ENCODE assay signal across 21 cellular contexts in genomic region chr5:77758141-77758938, GRCh38. TPM values are rescaled to one million over a fixed set of nuclear protein-coding genes. Genes with fewer than 3 reads are reported as not detected.
A peak's percentile ranks its signal among the peaks of the same experiment; 100 is the strongest.
DNase-seq lines count a peak whose midpoint lies in the region; ATAC-seq, FAIRE-seq and TF ChIP-seq lines count a peak whose summit lies in the region.
"Had no signal": no experiment of that assay in that cellular context is flagged by ENCODE, and none has a peak within 500 bp of the region (broad histone marks: within the 10 kb centered on the region; RNA-seq: fewer than 3 reads in every experiment).

No MANE protein-coding gene starts in this region.

- H4K20me1 ChIP-seq in mammary epithelial cell (ENCODE audit: insufficient read depth, low read length) (peaks cover 2% of the 10 kb centered on the region), GM23248 (ENCODE audit: insufficient read depth) (no peaks in the 10 kb centered on the region; the same call in 1 of the 2 replicates)

- no peak overlapping the region for H2AFZ ChIP-seq in mammary epithelial cell (ENCODE audit: low read depth, low read length)
- H2AFZ ChIP-seq in GM23248 = no peak overlapping the region

- H3K9ac ChIP-seq in mammary epithelial cell (ENCODE audit: insufficient read depth, low read length) = no peak overlapping the region
- no peak overlapping the region for H3K9ac ChIP-seq in GM23248

- H3K9me3 ChIP-seq in Caco-2 (no peaks in the 10 kb centered on the region), mammary epithelial cell (replicated peaks; ENCODE audit: insufficient read depth, low read length) (no peaks in the 10 kb centered on the region), GM23248 (ENCODE audit: low read depth) (no peaks in the 10 kb centered on the region)

- H3K9me2 ChIP-seq in GM23248 (ENCODE audit: insufficient read depth) = no peaks in the 10 kb centered on the region

- peak; percentile 78 for ATAC-seq in left lobe of liver
- ATAC-seq in HG03135 (IDR thresholded peaks at IDR 0.05; ENCODE audit: unreplicated experiment) = no peak
- ATAC-seq: K562 had no signal

- 0 out of 2 replicates have a peak, but pooled peaks cover 5% of the 10 kb centered on the region for H3F3A ChIP-seq in GM23248 (ENCODE audit: insufficient read depth)

- H3K27ac ChIP-seq in mammary epithelial cell (ENCODE audit: insufficient read depth, low read depth, low read length) (no peak overlapping the region), GM23248 (no peak overlapping the region)
- H3K27ac ChIP-seq: C4-2B had no signal

- POLR2A ChIA-PET in Caco-2 (lab: Charles Lee) = no interaction called here

- H3K36me3 Mint-ChIP-seq in Caco-2 (ENCODE audit: insufficient read depth, unreplicated experiment) = peaks cover 55% of the 10 kb centered on the region
- H3K36me3 Mint-ChIP-seq in neural crest cell (ENCODE audit: low read depth) = peaks cover 56% of the 10 kb centered on the region

- H3K4me3 ChIP-seq in Caco-2 (ENCODE audit: low read depth, low read length) (no peak overlapping the region), mammary epithelial cell (replicated peaks in 1 of 3; ENCODE audit: insufficient read depth in 1 of 3, low read depth in 2 of 3, low read length in 3 of 3) (no peak overlapping the region), GM23248 (no peak overlapping the region)
- H3K4me3 ChIP-seq: K562 had no signal

- H3K27me3 ChIP-seq in Caco-2 (replicated peaks; ENCODE audit: control insufficient read depth, insufficient read depth, low read length) = no peaks in the 10 kb centered on the region
- no peaks in the 10 kb centered on the region for H3K27me3 ChIP-seq in mammary epithelial cell (ENCODE audit: insufficient read depth, low read length)
- H3K27me3 ChIP-seq in GM23248 (replicated peaks; ENCODE audit: insufficient read depth) = no peaks in the 10 kb centered on the region

- CTCF ChIA-PET in Caco-2 (lab: Charles Lee) = no interaction called here
- CTCF ChIA-PET in mammary epithelial cell (lab: Charles Lee; ENCODE audit: low non-redundant PET) = no interaction called here

- FAIRE-seq in D721Med (lab: Jason Lieb, UNC) = no peak
- FAIRE-seq: K562 had no signal

- DNase-seq in Caco-2 = no peak
- DNase-seq in mammary epithelial cell = no peak
- DNase-seq in left lobe of liver (ENCODE audit: low spot score) = peak; percentile 65
- no peak for DNase-seq in neural crest cell (ENCODE audit: low read depth, low spot score)
- no peak for DNase-seq in GM23248
- no peak for DNase-seq in D721Med (ENCODE audit: insufficient read length, low spot score)
- DNase-seq in stimulated activated CD4-positive, alpha-beta T cell treated with anti-CD3 and anti-CD28 coated beads, Interleukin-12 subunit alpha, Interleukin-12 subunit beta, amount 100 ng/mL, for 4 hours = no peak
- DNase-seq: AML-193, EL, GF-D8, H7, MM.1S, NCI-H1048, NCI-H1417 treated with DMSO at 0.1 percent for 48 hours, NCI-H187, NCI-H446, NCI-H526 treated with DMSO at 0.1 percent for 48 hours, SHP77 had no signal

- dilution Hi-C loops in mammary epithelial cell (cut with HindIII; ENCODE audit: low sequenced_read_pairs) = no loop called here

- H3K4me3 Mint-ChIP-seq in Caco-2 (ENCODE audit: unreplicated experiment) = no peak overlapping the region
- H3K4me3 Mint-ChIP-seq in neural crest cell = no peak overlapping the region

- H3K27me3 Mint-ChIP-seq in Caco-2 (ENCODE audit: insufficient read depth, unreplicated experiment) (no peaks in the 10 kb centered on the region), neural crest cell (ENCODE audit: low read depth) (no peaks in the 10 kb centered on the region)

- BruUV-seq in Caco-2 (replicated peaks; lab: Mats Ljungman, UMichigan) = no TSS peak
- no TSS peak for BruUV-seq in mammary epithelial cell (replicated peaks; lab: Mats Ljungman, UMichigan)

- peaks cover 20% of the 10 kb centered on the region for H3K4me1 ChIP-seq in Caco-2
- H3K4me1 ChIP-seq in mammary epithelial cell (ENCODE audit: insufficient read depth, low read length) = peaks cover 10% of the 10 kb centered on the region
- H3K4me1 ChIP-seq in GM23248 (ENCODE audit: insufficient read depth) = no peaks in the 10 kb centered on the region

- H3K27ac Mint-ChIP-seq in Caco-2 (ENCODE audit: unreplicated experiment) (peak overlapping the region; percentile 1), neural crest cell (ENCODE audit: unreplicated experiment) (peak overlapping the region; percentile 10)

- no peak for TF ChIP-seq CTCF in Caco-2 (IDR thresholded peaks at IDR 0.05; ENCODE audit: insufficient read depth in 1 of 2, low read depth in 1 of 2, low read length in 1 of 2, severe bottlenecking in 1 of 2, unreplicated experiment in 1 of 2)
- TF ChIP-seq CTCF in mammary epithelial cell (conservative IDR thresholded peaks at IDR 0.05 in 1 of 2, IDR thresholded peaks at IDR 0.05 in 1 of 2; ENCODE audit: extremely low read depth in 1 of 2, insufficient read depth in 1 of 2, low read depth in 1 of 2, low read length in 2 of 2) = no peak
- no peak for TF ChIP-seq CTCF in neural crest cell (conservative IDR thresholded peaks at IDR 0.05)
- TF ChIP-seq CTCF in D721Med (IDR thresholded peaks at IDR 0.05; ENCODE audit: insufficient read depth, missing control alignments) = no peak

- peaks cover 84% of the 10 kb centered on the region for H3K79me2 ChIP-seq in mammary epithelial cell (ENCODE audit: insufficient read depth, low read length)
- H3K79me2 ChIP-seq in GM23248 (ENCODE audit: insufficient read depth) = peaks cover 98% of the 10 kb centered on the region

- in situ Hi-C loops in mammary epithelial cell (cut with MboI; ENCODE audit: low sequenced_read_pairs in 2 of 2) (no loop called here), GM23248 (cut with MboI) (no loop called here)

- H3K36me3 ChIP-seq in Caco-2 (ENCODE audit: control insufficient read depth, insufficient read depth, low read length) (0 out of 2 replicates have a peak, but pooled peaks cover under 1% of the 10 kb centered on the region), mammary epithelial cell (ENCODE audit: insufficient read depth, low read length) (no peaks in the 10 kb centered on the region), GM23248 (ENCODE audit: low read depth) (0 out of 2 replicates have a peak, but pooled peaks cover 6% of the 10 kb centered on the region)

- H3K4me1 Mint-ChIP-seq in Caco-2 (ENCODE audit: low read depth, unreplicated experiment) (peaks cover 10% of the 10 kb centered on the region), neural crest cell (peaks cover 3% of the 10 kb centered on the region)

- peak overlapping the region; percentile 61 for H3K4me2 ChIP-seq in mammary epithelial cell (ENCODE audit: insufficient read depth, low read depth, low read length)
- H3K4me2 ChIP-seq in GM23248 (ENCODE audit: unreplicated experiment) = no peak overlapping the region

- no peaks in the 10 kb centered on the region for H3K9me3 Mint-ChIP-seq in Caco-2 (ENCODE audit: unreplicated experiment)
- peaks cover 11% of the 10 kb centered on the region for H3K9me3 Mint-ChIP-seq in neural crest cell

- WGBS in mammary epithelial cell (ENCODE audit: low coverage, missing lambda C conversion rate) = 27% methylated on average over 10 of the region's 10 CpGs
- WGBS in GM23248 (ENCODE audit: low coverage in 1 of 2, low lambda C conversion rate in 2 of 2, missing lambda C conversion rate in 2 of 2), 2 experiments = 66 to 67% methylated on average over 10 of the region's 10 CpGs

- intact Hi-C loops in Caco-2 (cut with micrococcal nuclease; ENCODE audit: unreplicated experiment) = no loop called here
- intact Hi-C loops in mammary epithelial cell (cut with micrococcal nuclease) = loop anchor here (10.0 kb wide), 1 partner anchor 506 kb away; no protein-coding TSS in a partner anchor

RNA-seq across cellular contexts. Expression of gene TBCA, which starts 17.8 kb away (rescaled TPM):
- total RNA-seq in Caco-2 (2022) (320 and 330 TPM in 2 replicates), mammary epithelial cell (100 to 1,000 TPM in 1 of 2 donors, 10 to 100 TPM in 1; 69.7 to 210 TPM), left lobe of liver (102 TPM), neural crest cell (286 and 305 TPM in 2 replicates)
- polyA plus RNA-seq in mammary epithelial cell (138 TPM), GM23248 (2016; fragmentation: Nextera tagmentation; extraction: Ambion mirVana) (235 and 257 TPM in 2 replicates)
- polyA minus RNA-seq in mammary epithelial cell = 10.8 TPM
- 60.1 and 81.2 TPM in 2 replicates for total RNA-seq in GM23248 (2014; rRNA removed; shearing (Covaris generic))
